11 cellular contexts compared by ENCODE assay signal in genomic region chr13:73945871-73946270, GRCh38.
DNase-seq lines count a peak whose midpoint lies in the region; ATAC-seq lines count a peak whose summit lies in the region.
"Had no signal": no experiment of that assay in that cellular context is flagged by ENCODE, and none has a peak within 500 bp of the region (broad histone marks: within the 10 kb centered on the region; RNA-seq: fewer than 3 reads in every experiment).

No MANE protein-coding gene starts in this region.

- peak; percentile 53 for ATAC-seq in sciatic nerve

- intact Hi-C loops in sciatic nerve (cut with DNase I) = no loop called here

- peak; percentile 9 for DNase-seq in NCI-H2227 (lab: John Stamatoyannopoulos, UW; ENCODE audit: unreplicated experiment)
- no peak for DNase-seq in NCI-H2227 treated with DMSO at 0.1 percent for 48 hours (lab: John Stamatoyannopoulos, UW)
- DNase-seq in astrocyte of the hippocampus (ENCODE audit: low read depth, low spot score) = peak; percentile 69
- peak; percentile 20 for DNase-seq in iPS-NIHi7 (ENCODE audit: extremely low spot score)
- no peak for DNase-seq in sciatic nerve (ENCODE audit: low spot score)
- DNase-seq in middle frontal gyrus (ENCODE audit: extremely low spot score, low spot score) = no peak
- no peak for DNase-seq in EL
- DNase-seq in NCI-H510A treated with DMSO at 0.1 percent for 48 hours (lab: John Stamatoyannopoulos, UW) = no peak
- DNase-seq: activated effector memory CD4-positive, alpha-beta T cell treated with anti-CD3 and anti-CD28 coated beads, Interleukin-2, amount 50 U/mL, for 16 hours; NCI-H2081 treated with DMSO at 0.1 percent for 48 hours; Peyer's patch had no signal

Comparison
In these comparisons a context has a peak if more than half of its experiments do, and no peak if none do; other contexts are left out.
1. DNase-seq: peak in NCI-H2227 (single experiment), astrocyte of the hippocampus (single experiment) and iPS-NIHi7 (single experiment); none in NCI-H2227 treated with DMSO at 0.1 percent for 48 hours (single experiment), sciatic nerve (single experiment), middle frontal gyrus (single experiment), EL (single experiment) and NCI-H510A treated with DMSO at 0.1 percent for 48 hours (single experiment).